Comparison of ENCODE assay signal across 19 cellular contexts in genomic region chr1:233075045-233075444, GRCh38.
DNase-seq lines count a peak whose midpoint lies in the region; ATAC-seq, FAIRE-seq and TF ChIP-seq lines count a peak whose summit lies in the region.
"Had no signal": no experiment of that assay in that cellular context is flagged by ENCODE, and none has a peak within 500 bp of the region (broad histone marks: within the 10 kb centered on the region; RNA-seq: fewer than 3 reads in every experiment).

No MANE protein-coding gene starts in this region.

- no peaks in the 10 kb centered on the region for H3K4me1 Mint-ChIP-seq in activated CD8-positive, alpha-beta memory T cell treated with anti-CD3 and anti-CD28 coated beads, Interleukin-2, amount 10 ng/mL, durations not matched to agents 7 days and 5 days
- no peaks in the 10 kb centered on the region for H3K4me1 Mint-ChIP-seq in activated CD4-positive, alpha-beta T cell treated with anti-CD3 and anti-CD28 coated beads, Interleukin-2, amount 10 ng/mL, durations not matched to agents 24 days and 14 days
- H3K4me1 Mint-ChIP-seq: activated CD4-positive, alpha-beta memory T cell treated with anti-CD3 and anti-CD28 coated beads, Interleukin-2, amount 10 ng/mL, durations not matched to agents 7 days and 5 days had no signal

- CTCF ChIA-PET in mammary epithelial cell (lab: Charles Lee; ENCODE audit: low non-redundant PET) = no interaction called here
- CTCF ChIA-PET in activated CD8-positive, alpha-beta memory T cell treated with anti-CD3 and anti-CD28 coated beads, Interleukin-2, amount 10 ng/mL, durations not matched to agents 7 days and 5 days (lab: Charles Lee) = no interaction called here

- DNase-seq in AG08395 (ENCODE audit: low spot score) (peak; percentile 59), HPDE6-E6E7 (ENCODE audit: extremely low spot score) (peak; percentile 16), mammary epithelial cell (peak; percentile 76), kidney (no peak), NCI-H446 (lab: John Stamatoyannopoulos, UW) (no peak), occipital lobe (lab: John Stamatoyannopoulos, UW) (no peak)
- no peak for DNase-seq in activated CD8-positive, alpha-beta memory T cell treated with anti-CD3 and anti-CD28 coated beads, Interleukin-2, amount 10 ng/mL, durations not matched to agents 7 days and 5 days
- no peak for DNase-seq in activated CD4-positive, alpha-beta T cell treated with anti-CD3 and anti-CD28 coated beads, Interleukin-2, amount 10 ng/mL, durations not matched to agents 24 days and 14 days
- DNase-seq: activated CD4-positive, alpha-beta memory T cell treated with anti-CD3 and anti-CD28 coated beads, Interleukin-2, amount 10 ng/mL, durations not matched to agents 7 days and 5 days; activated effector memory CD4-positive, alpha-beta T cell treated with anti-CD3 and anti-CD28 coated beads, Interleukin-2, amount 50 U/mL, for 16 hours; midbrain; NCI-H1105 treated with DMSO at 0.1 percent for 48 hours; NCI-H524; posterior cingulate gyrus; stimulated activated CD8-positive, alpha-beta memory T cell treated with anti-CD3 and anti-CD28 coated beads, Interleukin-4, amount 100 ng/mL, for 48 hours had no signal

- no peaks in the 10 kb centered on the region for H3K27me3 ChIP-seq in mammary epithelial cell (ENCODE audit: insufficient read depth, low read length)
- H3K27me3 ChIP-seq: BLaER1 had no signal

- no peak overlapping the region for H2AFZ ChIP-seq in mammary epithelial cell (ENCODE audit: low read depth, low read length)

- H3K36me3 Mint-ChIP-seq in activated CD8-positive, alpha-beta memory T cell treated with anti-CD3 and anti-CD28 coated beads, Interleukin-2, amount 10 ng/mL, durations not matched to agents 7 days and 5 days = peaks cover 10% of the 10 kb centered on the region
- peaks cover 5% of the 10 kb centered on the region for H3K36me3 Mint-ChIP-seq in activated CD4-positive, alpha-beta T cell treated with anti-CD3 and anti-CD28 coated beads, Interleukin-2, amount 10 ng/mL, durations not matched to agents 24 days and 14 days (ENCODE audit: low read depth)

- intact Hi-C loops in mammary epithelial cell (cut with micrococcal nuclease) (loop anchor here (2.0 kb wide), 1 partner anchor 38 kb away; no protein-coding TSS in a partner anchor), kidney (cut with DNase I) (no loop called here)
- intact Hi-C loops in activated CD4-positive, alpha-beta T cell treated with anti-CD3 and anti-CD28 coated beads, Interleukin-2, amount 10 ng/mL, durations not matched to agents 24 days and 14 days (cut with micrococcal nuclease) = no loop called here

- H3K4me3 ChIP-seq in mammary epithelial cell (replicated peaks in 1 of 3; ENCODE audit: insufficient read depth in 1 of 3, low read depth in 2 of 3, low read length in 3 of 3) (no peak overlapping the region), kidney (ENCODE audit: low read length in 2 of 2) (no peak overlapping the region)
- H3K4me3 ChIP-seq: BLaER1 had no signal

- in situ Hi-C loops in mammary epithelial cell (cut with MboI; ENCODE audit: low sequenced_read_pairs in 2 of 2) = no loop called here

- WGBS in mammary epithelial cell (ENCODE audit: low coverage, missing lambda C conversion rate) = 9% methylated on average over 1 of the region's 1 CpG

- H3K4me2 ChIP-seq in mammary epithelial cell (ENCODE audit: insufficient read depth, low read depth, low read length) = no peak overlapping the region
- H3K4me2 ChIP-seq: BLaER1 had no signal

- no peak overlapping the region for H3K27ac Mint-ChIP-seq in activated CD8-positive, alpha-beta memory T cell treated with anti-CD3 and anti-CD28 coated beads, Interleukin-2, amount 10 ng/mL, durations not matched to agents 7 days and 5 days
- H3K27ac Mint-ChIP-seq in activated CD4-positive, alpha-beta T cell treated with anti-CD3 and anti-CD28 coated beads, Interleukin-2, amount 10 ng/mL, durations not matched to agents 24 days and 14 days = no peak overlapping the region
- H3K27ac Mint-ChIP-seq: activated CD4-positive, alpha-beta memory T cell treated with anti-CD3 and anti-CD28 coated beads, Interleukin-2, amount 10 ng/mL, durations not matched to agents 7 days and 5 days; type B pancreatic cell had no signal

- H3K4me1 ChIP-seq in mammary epithelial cell (ENCODE audit: insufficient read depth, low read length) (peaks cover 5% of the 10 kb centered on the region), kidney (ENCODE audit: control insufficient read depth in 1 of 2, insufficient read depth in 1 of 2, low read depth in 1 of 2, low read length in 2 of 2) (no peaks in the 10 kb centered on the region)
- H3K4me1 ChIP-seq: BLaER1 had no signal

- no peaks in the 10 kb centered on the region for H3K9me3 Mint-ChIP-seq in activated CD8-positive, alpha-beta memory T cell treated with anti-CD3 and anti-CD28 coated beads, Interleukin-2, amount 10 ng/mL, durations not matched to agents 7 days and 5 days (ENCODE audit: low read depth)
- H3K9me3 Mint-ChIP-seq in activated CD4-positive, alpha-beta T cell treated with anti-CD3 and anti-CD28 coated beads, Interleukin-2, amount 10 ng/mL, durations not matched to agents 24 days and 14 days = no peaks in the 10 kb centered on the region
- H3K9me3 Mint-ChIP-seq: activated CD4-positive, alpha-beta memory T cell treated with anti-CD3 and anti-CD28 coated beads, Interleukin-2, amount 10 ng/mL, durations not matched to agents 7 days and 5 days; type B pancreatic cell had no signal

- no peak for ATAC-seq in activated CD8-positive, alpha-beta memory T cell treated with anti-CD3 and anti-CD28 coated beads, Interleukin-2, amount 10 ng/mL, durations not matched to agents 7 days and 5 days
- ATAC-seq: HCT116, Right ventricle myocardium inferior had no signal

- BruUV-seq in mammary epithelial cell (replicated peaks; lab: Mats Ljungman, UMichigan) = no TSS peak

- TF ChIP-seq CTCF in mammary epithelial cell (conservative IDR thresholded peaks at IDR 0.05 in 1 of 2, IDR thresholded peaks at IDR 0.05 in 1 of 2; ENCODE audit: extremely low read depth in 1 of 2, insufficient read depth in 1 of 2, low read depth in 1 of 2, low read length in 2 of 2) = no peak
- no peak for TF ChIP-seq CTCF in kidney (IDR thresholded peaks at IDR 0.05; ENCODE audit: borderline replicate concordance, extremely low read depth, insufficient read depth)

- no peak overlapping the region for H3K9ac ChIP-seq in mammary epithelial cell (ENCODE audit: insufficient read depth, low read length)
- no peak overlapping the region for H3K9ac ChIP-seq in kidney (ENCODE audit: low read length in 2 of 2)
- H3K9ac ChIP-seq: BLaER1 had no signal

- H3K4me3 Mint-ChIP-seq in activated CD8-positive, alpha-beta memory T cell treated with anti-CD3 and anti-CD28 coated beads, Interleukin-2, amount 10 ng/mL, durations not matched to agents 7 days and 5 days = no peak overlapping the region
- no peak overlapping the region for H3K4me3 Mint-ChIP-seq in activated CD4-positive, alpha-beta T cell treated with anti-CD3 and anti-CD28 coated beads, Interleukin-2, amount 10 ng/mL, durations not matched to agents 24 days and 14 days
- H3K4me3 Mint-ChIP-seq: activated CD4-positive, alpha-beta memory T cell treated with anti-CD3 and anti-CD28 coated beads, Interleukin-2, amount 10 ng/mL, durations not matched to agents 7 days and 5 days; type B pancreatic cell had no signal

- H4K20me1 ChIP-seq in mammary epithelial cell (ENCODE audit: insufficient read depth, low read length) = no peaks in the 10 kb centered on the region
- H4K20me1 ChIP-seq: BLaER1 had no signal

- H3K36me3 ChIP-seq in mammary epithelial cell (ENCODE audit: insufficient read depth, low read length) (no peaks in the 10 kb centered on the region), kidney (ENCODE audit: control insufficient read depth in 1 of 2, insufficient read depth in 2 of 2, low read length in 2 of 2) (no peaks in the 10 kb centered on the region)
- H3K36me3 ChIP-seq: BLaER1 had no signal

- H3K9me3 ChIP-seq in mammary epithelial cell (replicated peaks; ENCODE audit: insufficient read depth, low read length) (no peaks in the 10 kb centered on the region), kidney (ENCODE audit: control insufficient read depth in 1 of 2, low read length in 2 of 2) (no peaks in the 10 kb centered on the region)

- dilution Hi-C loops in mammary epithelial cell (cut with HindIII; ENCODE audit: low sequenced_read_pairs) = no loop called here

- H3K27ac ChIP-seq in mammary epithelial cell (ENCODE audit: insufficient read depth, low read depth, low read length) = no peak overlapping the region
- no peak overlapping the region for H3K27ac ChIP-seq in kidney (ENCODE audit: low read depth in 2 of 2, low read length in 2 of 2)
- H3K27ac ChIP-seq: BLaER1 had no signal

- H3K27me3 Mint-ChIP-seq in activated CD8-positive, alpha-beta memory T cell treated with anti-CD3 and anti-CD28 coated beads, Interleukin-2, amount 10 ng/mL, durations not matched to agents 7 days and 5 days = no peaks in the 10 kb centered on the region
- H3K27me3 Mint-ChIP-seq in activated CD4-positive, alpha-beta T cell treated with anti-CD3 and anti-CD28 coated beads, Interleukin-2, amount 10 ng/mL, durations not matched to agents 24 days and 14 days = no peaks in the 10 kb centered on the region
- H3K27me3 Mint-ChIP-seq: activated CD4-positive, alpha-beta memory T cell treated with anti-CD3 and anti-CD28 coated beads, Interleukin-2, amount 10 ng/mL, durations not matched to agents 7 days and 5 days; type B pancreatic cell had no signal

- no peaks in the 10 kb centered on the region for H3K79me2 ChIP-seq in mammary epithelial cell (ENCODE audit: insufficient read depth, low read length)

- peak; percentile 46 for FAIRE-seq in kidney (lab: Jason Lieb, UNC)

Comparison
In these comparisons a context has a peak if more than half of its experiments do, and no peak if none do; other contexts are left out.
1. DNase-seq: peak in AG08395 (single experiment), HPDE6-E6E7 (single experiment) and mammary epithelial cell (single experiment); none in kidney (single experiment), activated CD8-positive, alpha-beta memory T cell treated with anti-CD3 and anti-CD28 coated beads, Interleukin-2, amount 10 ng/mL, durations not matched to agents 7 days and 5 days (single experiment), NCI-H446 (0 of 2), occipital lobe (single experiment) and activated CD4-positive, alpha-beta T cell treated with anti-CD3 and anti-CD28 coated beads, Interleukin-2, amount 10 ng/mL, durations not matched to agents 24 days and 14 days (single experiment).